In genomic region chr17:77322534-77323412, GRCh38 we compare ENCODE assay signal across 8 cellular contexts.
DNase-seq lines count a peak whose midpoint lies in the region.

No MANE protein-coding gene starts in this region.

- DNase-seq in GF-D8 (lab: John Stamatoyannopoulos, UW) (peak; percentile 48), astrocyte of the hippocampus (ENCODE audit: low read depth, low spot score) (peak; percentile 99), immature natural killer cell (no peak), smooth muscle cell of the brain vasculature (ENCODE audit: low read depth, low spot score) (peak; percentile 94), SHP77 (lab: John Stamatoyannopoulos, UW) (no peak), NK-92 (lab: John Stamatoyannopoulos, UW; ENCODE audit: unreplicated experiment) (no peak), NCI-H774 (lab: John Stamatoyannopoulos, UW) (no peak)

- H3K4me3 Mint-ChIP-seq in IgD-negative memory B cell (peak overlapping the region; percentile 82 to 97 (median 92)), immature natural killer cell (peak overlapping the region in 4 of 5 donors; percentile 7 to 35 (median 20))

- H3K27me3 Mint-ChIP-seq in IgD-negative memory B cell (peaks cover 6% of the 10 kb centered on the region), immature natural killer cell (ENCODE audit: low read depth in 3 of 3) (peaks cover 0 to 9% (median 7%) of the 10 kb centered on the region in 3 donors)

- H3K9me3 Mint-ChIP-seq in IgD-negative memory B cell (peaks cover 0 to 2% (median 2%) of the 10 kb centered on the region in 3 donors), immature natural killer cell (no peaks in the 10 kb centered on the region)

- H3K4me1 Mint-ChIP-seq in IgD-negative memory B cell (peaks cover 57 to 64% (median 61%) of the 10 kb centered on the region in 3 donors), immature natural killer cell (peaks cover 47 to 57% of the 10 kb centered on the region in 2 donors)

- H3K27ac Mint-ChIP-seq in IgD-negative memory B cell = peak overlapping the region; percentile 96 to 97 (median 97)
- H3K27ac Mint-ChIP-seq in immature natural killer cell = peak overlapping the region in 1 of 6 donors; percentile 79

- H3K36me3 Mint-ChIP-seq in IgD-negative memory B cell (peaks cover 3% of the 10 kb centered on the region), immature natural killer cell (no peaks in the 10 kb centered on the region)

Comparison
In these comparisons a context has a peak if more than half of its experiments do, and no peak if none do; other contexts are left out.
1. DNase-seq: peak in GF-D8 (single experiment), astrocyte of the hippocampus (single experiment) and smooth muscle cell of the brain vasculature (single experiment); none in immature natural killer cell (0 of 3), SHP77 (0 of 2), NK-92 (single experiment) and NCI-H774 (single experiment).